In genomic region chr13:24985102-24985501, GRCh38 we compare ENCODE assay signal across 25 cellular contexts.
A peak's percentile ranks its signal among the peaks of the same experiment; 100 is the strongest.
DNase-seq lines count a peak whose midpoint lies in the region; ATAC-seq, FAIRE-seq and TF ChIP-seq lines count a peak whose summit lies in the region.
"Had no signal": no experiment of that assay in that cellular context is flagged by ENCODE, and none has a peak within 500 bp of the region (broad histone marks: within the 10 kb centered on the region; RNA-seq: fewer than 3 reads in every experiment).

No MANE protein-coding gene starts in this region.

- ATAC-seq in HG02763 (IDR thresholded peaks at IDR 0.05; ENCODE audit: unreplicated experiment): no peak
- ATAC-seq: Right ventricle myocardium inferior had no signal

- H3K4me1 Mint-ChIP-seq in chondrocyte (ENCODE audit: low read depth) (no peaks in the 10 kb centered on the region), progenitor cell of endocrine pancreas (ENCODE audit: low read depth) (no peaks in the 10 kb centered on the region)
- peaks cover 1% of the 10 kb centered on the region for H3K4me1 Mint-ChIP-seq in activated naive CD8-positive, alpha-beta T cell treated with anti-CD3 and anti-CD28 coated beads for 36 hours
- H3K4me1 Mint-ChIP-seq: activated CD4-positive, alpha-beta T cell treated with anti-CD3 and anti-CD28 coated beads, Interleukin-2, amount 10 ng/mL, durations not matched to agents 24 days and 14 days had no signal

- FAIRE-seq in HTR-8/SVneo (lab: Jason Lieb, UNC): no peak
- FAIRE-seq: A549, G401.6, islet of Langerhans had no signal

- intact Hi-C loops in esophagus muscularis mucosa (cut with DNase I): no loop called here

- WGBS in esophagus muscularis mucosa: 72% methylated on average over 5 of the region's 5 CpGs

- TF ChIP-seq CTCF in chondrocyte (IDR thresholded peaks at IDR 0.05): peak; percentile 17
- TF ChIP-seq CTCF in progenitor cell of endocrine pancreas (IDR thresholded peaks at IDR 0.05; ENCODE audit: unreplicated experiment): peak; percentile 30
- TF ChIP-seq CTCF in esophagus muscularis mucosa (IDR thresholded peaks at IDR 0.05): no peak

- H3K27me3 ChIP-seq in esophagus muscularis mucosa: peaks cover 0 to 60% (median 0%) of the 10 kb centered on the region in 4 donors
- H3K27me3 ChIP-seq: upper lobe of left lung had no signal

- H3K9me3 Mint-ChIP-seq in chondrocyte (ENCODE audit: low read depth): no peaks in the 10 kb centered on the region
- H3K9me3 Mint-ChIP-seq in progenitor cell of endocrine pancreas (ENCODE audit: low read depth): no peaks in the 10 kb centered on the region
- no peaks in the 10 kb centered on the region for H3K9me3 Mint-ChIP-seq in activated naive CD8-positive, alpha-beta T cell treated with anti-CD3 and anti-CD28 coated beads for 36 hours
- H3K9me3 Mint-ChIP-seq: activated CD4-positive, alpha-beta T cell treated with anti-CD3 and anti-CD28 coated beads, Interleukin-2, amount 10 ng/mL, durations not matched to agents 24 days and 14 days had no signal

- H3K36me3 Mint-ChIP-seq in chondrocyte (ENCODE audit: low read depth): no peaks in the 10 kb centered on the region
- no peaks in the 10 kb centered on the region for H3K36me3 Mint-ChIP-seq in progenitor cell of endocrine pancreas (ENCODE audit: insufficient read depth)
- H3K36me3 Mint-ChIP-seq in activated naive CD8-positive, alpha-beta T cell treated with anti-CD3 and anti-CD28 coated beads for 36 hours: no peaks in the 10 kb centered on the region

- TF ChIP-seq POLR2A in esophagus muscularis mucosa (IDR thresholded peaks at IDR 0.05; ENCODE audit: low read depth): no peak

- H3K27me3 Mint-ChIP-seq in chondrocyte (ENCODE audit: low read depth) (peaks cover 23% of the 10 kb centered on the region), progenitor cell of endocrine pancreas (peaks cover 50% of the 10 kb centered on the region)
- H3K27me3 Mint-ChIP-seq in activated naive CD8-positive, alpha-beta T cell treated with anti-CD3 and anti-CD28 coated beads for 36 hours: peaks cover 53% of the 10 kb centered on the region

- H3K4me3 ChIP-seq in esophagus muscularis mucosa: no peak overlapping the region
- H3K4me3 ChIP-seq: A549, BLaER1, lung, spleen, upper lobe of left lung had no signal

- H3K4me3 Mint-ChIP-seq in chondrocyte (ENCODE audit: unreplicated experiment) (no peak overlapping the region), progenitor cell of endocrine pancreas (ENCODE audit: low read depth) (no peak overlapping the region)
- no peak overlapping the region for H3K4me3 Mint-ChIP-seq in activated naive CD8-positive, alpha-beta T cell treated with anti-CD3 and anti-CD28 coated beads for 36 hours
- H3K4me3 Mint-ChIP-seq: activated CD4-positive, alpha-beta T cell treated with anti-CD3 and anti-CD28 coated beads, Interleukin-2, amount 10 ng/mL, durations not matched to agents 24 days and 14 days had no signal

- DNase-seq in NCI-H524 (lab: John Stamatoyannopoulos, UW) (peak; percentile 68 to 82), NCI-H524 treated with DMSO at 0.1 percent for 48 hours (lab: John Stamatoyannopoulos, UW) (no peak), HTR-8/SVneo (ENCODE audit: insufficient read length, low spot score) (peak; percentile 8), chondrocyte (ENCODE audit: low spot score) (no peak), progenitor cell of endocrine pancreas (ENCODE audit: low spot score, unreplicated experiment) (no peak), esophagus muscularis mucosa (ENCODE audit: extremely low spot score) (no peak)
- DNase-seq in activated naive CD8-positive, alpha-beta T cell treated with anti-CD3 and anti-CD28 coated beads for 36 hours: no peak
- DNase-seq: activated CD4-positive, alpha-beta T cell treated with anti-CD3 and anti-CD28 coated beads, Interleukin-2, amount 10 ng/mL, durations not matched to agents 24 days and 14 days; activated CD8-positive, alpha-beta memory T cell treated with anti-CD3 and anti-CD28 coated beads, Interleukin-2, amount 50 U/mL, for 4 hours; activated gamma-delta T cell treated with Interleukin-2 at 50 U/mL for 16 hours; amniotic stem cell; cortex of kidney; HCEC 1CT; NCI-H1417; NCI-H2107; NCI-H526 treated with DMSO at 0.1 percent for 48 hours; spleen; upper lobe of left lung had no signal

- no peak overlapping the region for H3K27ac Mint-ChIP-seq in chondrocyte (ENCODE audit: unreplicated experiment)
- no peak overlapping the region for H3K27ac Mint-ChIP-seq in progenitor cell of endocrine pancreas
- H3K27ac Mint-ChIP-seq in activated naive CD8-positive, alpha-beta T cell treated with anti-CD3 and anti-CD28 coated beads for 36 hours: no peak overlapping the region
- H3K27ac Mint-ChIP-seq: activated CD4-positive, alpha-beta T cell treated with anti-CD3 and anti-CD28 coated beads, Interleukin-2, amount 10 ng/mL, durations not matched to agents 24 days and 14 days had no signal

- H3K4me1 ChIP-seq in esophagus muscularis mucosa: peaks cover 0 to 12% (median 0%) of the 10 kb centered on the region in 4 donors
- H3K4me1 ChIP-seq: A549, upper lobe of left lung had no signal

- H3K9me3 ChIP-seq in esophagus muscularis mucosa: no peaks in the 10 kb centered on the region
- H3K9me3 ChIP-seq: A549, BLaER1, spleen, upper lobe of left lung had no signal

- TF ChIP-seq EP300 in esophagus muscularis mucosa (IDR thresholded peaks at IDR 0.05): no peak

- no peak overlapping the region for H3K27ac ChIP-seq in esophagus muscularis mucosa (replicated peaks in 1 of 4)
- H3K27ac ChIP-seq: A549, BLaER1, spleen, upper lobe of left lung had no signal

- H3K36me3 ChIP-seq in esophagus muscularis mucosa: no peaks in the 10 kb centered on the region
- H3K36me3 ChIP-seq: BLaER1, spleen, upper lobe of left lung had no signal

Comparison
In these comparisons a context has a peak if more than half of its experiments do, and no peak if none do; other contexts are left out.
1. DNase-seq: peak in NCI-H524 (2 of 2) and HTR-8/SVneo (single experiment); none in NCI-H524 treated with DMSO at 0.1 percent for 48 hours (single experiment), chondrocyte (single experiment), progenitor cell of endocrine pancreas (single experiment), activated naive CD8-positive, alpha-beta T cell treated with anti-CD3 and anti-CD28 coated beads for 36 hours (single experiment) and esophagus muscularis mucosa (single experiment).
2. CTCF ChIP-seq: peak in chondrocyte (single experiment) and progenitor cell of endocrine pancreas (single experiment); none in esophagus muscularis mucosa (0 of 3).